ENCODE assay signal across 25 cellular contexts in the genomic region with DNA sequence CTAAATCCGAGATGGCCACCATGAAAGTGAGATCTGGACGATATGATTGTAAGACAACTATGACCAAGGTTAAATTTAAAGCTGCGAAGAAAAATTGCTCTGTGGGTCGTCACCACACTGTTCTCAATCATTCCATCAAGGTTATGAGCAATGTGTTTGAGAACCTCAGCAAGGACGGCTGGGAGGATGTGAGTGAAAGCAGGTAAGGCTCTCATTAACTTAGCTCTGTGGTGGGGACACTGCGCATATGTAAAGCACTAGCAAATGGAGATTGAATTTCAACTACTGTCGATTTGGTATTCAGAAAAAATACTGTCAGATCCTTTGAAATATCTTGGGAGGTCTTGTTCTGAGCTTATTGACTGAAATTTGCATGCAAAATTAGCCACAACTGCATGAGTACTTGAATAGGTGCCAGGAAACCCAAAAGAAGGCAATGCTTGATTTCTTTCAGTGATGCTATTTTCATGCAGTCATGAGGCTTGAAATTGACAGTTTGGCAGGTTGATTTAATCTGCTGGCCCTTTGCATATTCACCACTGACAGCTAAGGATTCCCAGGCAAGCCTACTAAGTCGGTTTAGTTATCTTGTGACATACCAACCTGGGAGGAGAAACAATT.
"Had no signal": no experiment of that assay in that cellular context is flagged by ENCODE, and none has a peak within 500 bp of the region (broad histone marks: within the 10 kb centered on the region; RNA-seq: fewer than 3 reads in every experiment).

No MANE protein-coding gene starts in this region.

- DNase-seq: activated CD4-positive, alpha-beta T cell treated with anti-CD3 and anti-CD28 coated beads for 36 hours; activated CD8-positive, alpha-beta memory T cell treated with anti-CD3 and anti-CD28 coated beads, Interleukin-2, amount 50 U/mL, for 4 hours; activated CD8-positive, alpha-beta T cell treated with anti-CD3 and anti-CD28 coated beads for 36 hours; activated gamma-delta T cell treated with Interleukin-2 at 50 U/mL for 16 hours; activated naive CD4-positive, alpha-beta T cell treated with anti-CD3 and anti-CD28 coated beads, Interleukin-2, amount 10 ng/mL, durations not matched to agents 7 days and 5 days; activated naive CD8-positive, alpha-beta T cell treated with anti-CD3 and anti-CD28 coated beads for 36 hours; activated T-cell treated with anti-CD3 and anti-CD28 coated beads, Interleukin-2, amount 50 U/mL, for 72 hours; cerebellar nuclear complex; MG63; MV-4-11; NCI-H1105; NCI-H1436; NCI-H1694 treated with DMSO at 0.1 percent for 48 hours; NCI-H2029 treated with DMSO at 0.1 percent for 48 hours; NCI-H510A treated with DMSO at 0.1 percent for 48 hours; NCI-H748 treated with DMSO at 0.1 percent for 48 hours; OCI-M1; RPMI8226; SK-N-SH; T-helper 1 cell had no signal

- H3K36me3 Mint-ChIP-seq: activated naive CD4-positive, alpha-beta T cell treated with anti-CD3 and anti-CD28 coated beads, Interleukin-2, amount 10 ng/mL, durations not matched to agents 7 days and 5 days; activated naive CD8-positive, alpha-beta T cell treated with anti-CD3 and anti-CD28 coated beads for 36 hours had no signal

- H3K4me3 ChIP-seq: MG63 had no signal

- H3K9me3 ChIP-seq: MG63, SK-N-SH had no signal

- H3K9ac ChIP-seq: KMS-11, SK-N-SH had no signal

- H3K9me3 Mint-ChIP-seq: activated CD8-positive, alpha-beta T cell treated with anti-CD3 and anti-CD28 coated beads for 36 hours; activated naive CD4-positive, alpha-beta T cell treated with anti-CD3 and anti-CD28 coated beads, Interleukin-2, amount 10 ng/mL, durations not matched to agents 7 days and 5 days; activated naive CD8-positive, alpha-beta T cell treated with anti-CD3 and anti-CD28 coated beads for 36 hours had no signal

- H3K27me3 Mint-ChIP-seq: activated CD4-positive, alpha-beta T cell treated with anti-CD3 and anti-CD28 coated beads for 36 hours; activated CD8-positive, alpha-beta T cell treated with anti-CD3 and anti-CD28 coated beads for 36 hours; activated naive CD4-positive, alpha-beta T cell treated with anti-CD3 and anti-CD28 coated beads, Interleukin-2, amount 10 ng/mL, durations not matched to agents 7 days and 5 days; activated naive CD8-positive, alpha-beta T cell treated with anti-CD3 and anti-CD28 coated beads for 36 hours had no signal

- H3K36me3 ChIP-seq: MG63 had no signal

- H3K9me2 ChIP-seq: SK-N-SH had no signal

- H3K4me1 Mint-ChIP-seq: activated CD4-positive, alpha-beta T cell treated with anti-CD3 and anti-CD28 coated beads for 36 hours; activated naive CD4-positive, alpha-beta T cell treated with anti-CD3 and anti-CD28 coated beads, Interleukin-2, amount 10 ng/mL, durations not matched to agents 7 days and 5 days; activated naive CD8-positive, alpha-beta T cell treated with anti-CD3 and anti-CD28 coated beads for 36 hours had no signal

- H3K4me3 Mint-ChIP-seq: activated CD4-positive, alpha-beta T cell treated with anti-CD3 and anti-CD28 coated beads for 36 hours; activated CD8-positive, alpha-beta T cell treated with anti-CD3 and anti-CD28 coated beads for 36 hours; activated naive CD4-positive, alpha-beta T cell treated with anti-CD3 and anti-CD28 coated beads, Interleukin-2, amount 10 ng/mL, durations not matched to agents 7 days and 5 days; activated naive CD8-positive, alpha-beta T cell treated with anti-CD3 and anti-CD28 coated beads for 36 hours; activated T-cell treated with anti-CD3 and anti-CD28 coated beads, Interleukin-2, amount 50 U/mL, for 72 hours had no signal

- H3K27ac Mint-ChIP-seq: activated CD4-positive, alpha-beta T cell treated with anti-CD3 and anti-CD28 coated beads for 36 hours; activated CD8-positive, alpha-beta T cell treated with anti-CD3 and anti-CD28 coated beads for 36 hours; activated naive CD4-positive, alpha-beta T cell treated with anti-CD3 and anti-CD28 coated beads, Interleukin-2, amount 10 ng/mL, durations not matched to agents 7 days and 5 days; activated naive CD8-positive, alpha-beta T cell treated with anti-CD3 and anti-CD28 coated beads for 36 hours; activated T-cell treated with anti-CD3 and anti-CD28 coated beads, Interleukin-2, amount 50 U/mL, for 72 hours; activated T-helper 2 cell treated with anti-CD3 and anti-CD28 coated beads, Interferon-gamma antibody, Interleukin-2, Interleukin-4, amounts not matched to agents 10 μg/mL and 5 μg/mL and 100 μg/mL, durations not matched to agents 14 hours and 24 hours and 36 hours had no signal

- H3K27ac ChIP-seq: KMS-11, VCaP had no signal

- H3K27me3 ChIP-seq: MG63 had no signal

- H3K4me2 ChIP-seq: KMS-11, SK-N-SH had no signal

- ATAC-seq: activated CD4-positive, alpha-beta T cell treated with anti-CD3 and anti-CD28 coated beads for 36 hours; activated CD8-positive, alpha-beta T cell treated with anti-CD3 and anti-CD28 coated beads for 36 hours; activated T-cell treated with anti-CD3 and anti-CD28 coated beads, Interleukin-2, amount 50 U/mL, for 72 hours; Panc1; Right ventricle myocardium inferior had no signal
